Comparison of ENCODE assay signal across 8 cellular contexts in genomic region chr22:24629069-24629468, GRCh38. TPM values are rescaled to one million over a fixed set of nuclear protein-coding genes. Genes with fewer than 3 reads are reported as not detected.
A peak's percentile ranks its signal among the peaks of the same experiment; 100 is the strongest.
DNase-seq lines count a peak whose midpoint lies in the region; ATAC-seq and TF ChIP-seq lines count a peak whose summit lies in the region.
"Not testable (repeated sequence)": the region's sequence is repeated elsewhere in the genome, so short reads cannot be mapped to it uniquely, and the experiment has no call there.

No MANE protein-coding gene starts in this region.

- not testable (repeated sequence) for H3K36me3 Mint-ChIP-seq in Calu3 (ENCODE audit: insufficient read depth, unreplicated experiment); type B pancreatic cell

- H3K4me3 ChIP-seq in HEK293 (ENCODE audit: low read depth, low read length); heart left ventricle; osteoblast (ENCODE audit: insufficient read depth, low read length): not testable (repeated sequence)

- H3K9me3 Mint-ChIP-seq in Calu3 (ENCODE audit: low read depth, unreplicated experiment); type B pancreatic cell: not testable (repeated sequence)

- not testable (repeated sequence) for H3K4me2 ChIP-seq in osteoblast (ENCODE audit: insufficient read depth, low read length)

- not testable (repeated sequence) for H3K27me3 Mint-ChIP-seq in Calu3 (ENCODE audit: unreplicated experiment); type B pancreatic cell

- not testable (repeated sequence) for H3K4me3 Mint-ChIP-seq in Calu3 (ENCODE audit: low read depth, unreplicated experiment); type B pancreatic cell

- intact Hi-C loops in Calu3 (cut with micrococcal nuclease; ENCODE audit: unreplicated experiment); heart left ventricle (cut with DNase I): not testable (repeated sequence)

- not testable (repeated sequence) for ATAC-seq in heart left ventricle

- WGBS in heart left ventricle, 4 donors: 53 to 100% (median 68%) methylated on average over 1 to 9 of the region's 11 CpGs

- H3K9me3 ChIP-seq in HEK293 (ENCODE audit: control insufficient read depth, insufficient read depth, low read depth, low read length); heart left ventricle; osteoblast (ENCODE audit: low read depth, low read length): not testable (repeated sequence)

- DNase-seq in Calu3 (peak; percentile 23), NCI-H82 (lab: John Stamatoyannopoulos, UW) (peak; percentile 51), cerebellar cortex (ENCODE audit: low spot score) (peak; percentile 25)
- peak; percentile 4 for DNase-seq in activated CD4-positive, alpha-beta T cell treated with anti-CD3 and anti-CD28 coated beads, Interleukin-2, amount 50 U/mL, for 1 hour
- not testable (repeated sequence) for DNase-seq in heart left ventricle; osteoblast (ENCODE audit: insufficient read length, low spot score, missing footprints); type B pancreatic cell (ENCODE audit: extremely low spot score, unreplicated experiment)

- not testable (repeated sequence) for H3K27me3 ChIP-seq in heart left ventricle; osteoblast (ENCODE audit: insufficient read depth, low read length)

- CTCF ChIA-PET in Calu3 (lab: Charles Lee): not testable (repeated sequence)
- CTCF ChIA-PET in HEK293 (lab: Yijun Ruan, JAX): interaction anchor here (0.6 kb wide), 2 partner anchors 144 to 283 kb away, joined by 3 to 5 read pairs; no protein-coding TSS in a partner anchor

- not testable (repeated sequence) for TF ChIP-seq POLR2A in heart left ventricle (IDR thresholded peaks at IDR 0.05)

- POLR2A ChIA-PET in HEK293 (lab: Yijun Ruan, JAX): not testable (repeated sequence)

- peaks cover 18% of the 10 kb centered on the region for H3K4me1 Mint-ChIP-seq in Calu3 (ENCODE audit: low read depth, unreplicated experiment)
- H3K4me1 Mint-ChIP-seq in type B pancreatic cell (ENCODE audit: unreplicated experiment): peaks cover 24% of the 10 kb centered on the region

- not testable (repeated sequence) for H3K4me1 ChIP-seq in HEK293 (ENCODE audit: control insufficient read depth, insufficient read depth, low read length); osteoblast (ENCODE audit: insufficient read depth, low read length)
- H3K4me1 ChIP-seq in heart left ventricle: peaks cover 0 to 14% (median 0%) of the 10 kb centered on the region in 12 donors

- not testable (repeated sequence) for H2AFZ ChIP-seq in osteoblast (ENCODE audit: low read length)

- not testable (repeated sequence) for H4K20me1 ChIP-seq in osteoblast (ENCODE audit: insufficient read depth, low read length)

- not testable (repeated sequence) for H3K36me3 ChIP-seq in HEK293 (ENCODE audit: control insufficient read depth in 2 of 2, insufficient read depth in 1 of 2, low read length in 2 of 2); heart left ventricle; osteoblast (ENCODE audit: insufficient read depth, low read length)

- H3K79me2 ChIP-seq in osteoblast (ENCODE audit: insufficient read depth, low read length): not testable (repeated sequence)

- H3K27ac Mint-ChIP-seq in Calu3 (ENCODE audit: unreplicated experiment); type B pancreatic cell: not testable (repeated sequence)

- TF ChIP-seq CTCF in Calu3 (IDR thresholded peaks at IDR 0.05; ENCODE audit: unreplicated experiment) (peak; percentile 40), heart left ventricle (IDR thresholded peaks at IDR 0.05) (peak in 9 of 12 donors; percentile 13 to 46 (median 31)), osteoblast (IDR thresholded peaks at IDR 0.05; ENCODE audit: extremely low read depth, low read depth, low read length) (peak; percentile 25), type B pancreatic cell (conservative IDR thresholded peaks at IDR 0.05) (peak; percentile 63)
- not testable (repeated sequence) for TF ChIP-seq CTCF in HEK293 (tag by site-specific recombination; IDR thresholded peaks at IDR 0.05)

- H3K27ac ChIP-seq in HEK293 (ENCODE audit: extremely low read depth, low read depth, low read length); heart left ventricle; osteoblast (ENCODE audit: low read depth, low read length): not testable (repeated sequence)

- not testable (repeated sequence) for BruUV-seq in Calu3 (replicated peaks; lab: Mats Ljungman, UMichigan)

TF ChIP-seq in HEK293, 187 proteins besides CTCF, POLR2A, EP300 and RAD21:
- TF ChIP-seq ZNF18 (tag by site-specific recombination; IDR thresholded peaks at IDR 0.05): peak; percentile 64
- peak; percentile 12; the same call in 1 of the 2 replicates for TF ChIP-seq ZNF654 (tag by site-specific recombination; IDR thresholded peaks at IDR 0.05; ENCODE audit: low read depth)
TF ChIP-seq in HEK293: peak in this region for 2; not testable (repeated sequence) for 185.

RNA-seq across cellular contexts. Expression of gene GGT1, which starts 26.1 kb away (rescaled TPM):
- 63.8 and 79.3 TPM in 2 replicates for total RNA-seq in Calu3 (2022)
- total RNA-seq in heart left ventricle: 1 to 10 TPM in 6 of 9 donors, under 1 TPM in 2, not detected in 1; 0.83 to 8.2 (median 1.5) TPM
- polyA plus RNA-seq in heart left ventricle: 1 to 10 TPM in 1 of 2 donors, under 1 TPM in 1; 0.93 to 1.7 TPM
- total RNA-seq in osteoblast: 0.36 and 0.59 TPM in 2 replicates
- 4.2 and 8.7 TPM in 2 replicates for total RNA-seq in type B pancreatic cell (ENCODE audit: low replicate concordance)

RNA-seq across cellular contexts. Expression of gene LRRC75B, which starts 36.2 kb away (rescaled TPM):
- 14.4 and 14.5 TPM in 2 replicates for total RNA-seq in Calu3 (2022)
- 1 to 10 TPM; 3.7 to 6.5 (median 4.5) TPM for total RNA-seq in heart left ventricle
- polyA plus RNA-seq in heart left ventricle: 1 to 10 TPM; 2.6 to 8.0 TPM
- 5.1 and 8.5 TPM in 2 replicates for total RNA-seq in osteoblast
- total RNA-seq in type B pancreatic cell (ENCODE audit: low replicate concordance): 6.5 and 18.6 TPM in 2 replicates
